8 cellular contexts compared by ENCODE assay signal in the genomic region with DNA sequence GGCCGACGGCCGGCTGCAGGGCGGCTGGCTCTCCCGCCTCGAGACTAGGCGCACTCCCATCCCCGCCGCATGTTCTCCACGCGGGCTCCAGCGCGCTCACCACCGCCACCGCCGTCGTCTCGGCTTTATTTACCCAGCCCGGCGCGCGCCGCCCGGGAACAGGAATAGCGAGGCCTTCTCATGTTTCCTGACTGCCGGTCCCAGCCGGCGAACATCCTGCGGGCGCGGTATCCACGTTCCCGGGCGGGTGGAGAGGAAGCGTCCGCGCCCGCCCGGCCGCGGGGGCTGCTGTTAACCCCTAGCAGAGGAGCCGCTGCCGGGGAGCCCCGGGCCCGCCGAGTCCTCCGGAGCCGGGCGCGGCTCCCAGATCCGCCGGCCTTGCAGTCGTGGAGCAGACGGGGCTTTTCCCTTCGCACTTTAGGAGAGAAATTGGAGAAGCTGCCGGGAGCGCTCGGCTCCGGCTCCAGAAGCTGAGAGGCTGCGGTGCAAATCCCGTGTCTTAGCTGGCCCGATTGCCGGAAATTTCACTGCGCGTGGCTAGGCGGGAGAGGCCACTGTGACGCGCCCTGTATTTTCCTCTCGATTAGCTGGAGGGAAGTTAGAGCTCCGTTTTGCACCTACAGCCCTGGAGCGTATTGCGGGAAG. TPM values are rescaled to one million over a fixed set of nuclear protein-coding genes. Genes with fewer than 3 reads are reported as not detected.
DNase-seq lines count a peak whose midpoint lies in the region; TF ChIP-seq lines count a peak whose summit lies in the region.

A gene with protein sequence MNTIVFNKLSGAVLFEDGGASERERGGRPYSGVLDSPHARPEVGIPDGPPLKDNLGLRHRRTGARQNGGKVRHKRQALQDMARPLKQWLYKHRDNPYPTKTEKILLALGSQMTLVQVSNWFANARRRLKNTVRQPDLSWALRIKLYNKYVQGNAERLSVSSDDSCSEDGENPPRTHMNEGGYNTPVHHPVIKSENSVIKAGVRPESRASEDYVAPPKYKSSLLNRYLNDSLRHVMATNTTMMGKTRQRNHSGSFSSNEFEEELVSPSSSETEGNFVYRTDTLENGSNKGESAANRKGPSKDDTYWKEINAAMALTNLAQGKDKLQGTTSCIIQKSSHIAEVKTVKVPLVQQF (minus strand): TSS at position 101 of the 645 bp plus-strand sequence. CDS start 2,404 bp downstream, outside the sequence.

- CTCF ChIA-PET in MCF 10A (lab: Yijun Ruan, JAX): no interaction called here

- H3K4me1 Mint-ChIP-seq in MCF 10A (ENCODE audit: insufficient read depth, unreplicated experiment): no peaks in the 10 kb centered on the region

- H3K36me3 Mint-ChIP-seq in MCF 10A (ENCODE audit: insufficient read depth, unreplicated experiment): no peaks in the 10 kb centered on the region

- TF ChIP-seq CTCF in MCF 10A (IDR thresholded peaks at IDR 0.05; ENCODE audit: unreplicated experiment): no peak

- intact Hi-C loops in MCF 10A (cut with micrococcal nuclease): no loop called here

- peak within 1 kb of the TSS; percentile 23 for H3K4me3 Mint-ChIP-seq in MCF 10A (ENCODE audit: unreplicated experiment)

- no TSS peak for BruUV-seq in MCF 10A (replicated peaks; lab: Mats Ljungman, UMichigan)

- POLR2A ChIA-PET in MCF 10A (lab: Yijun Ruan, JAX): no interaction called here

- no peak within 1 kb of the TSS for H3K27ac Mint-ChIP-seq in MCF 10A (ENCODE audit: low read depth, unreplicated experiment)

- H3K9me3 Mint-ChIP-seq in MCF 10A (ENCODE audit: unreplicated experiment): no peaks in the 10 kb centered on the region

- DNase-seq in D341Med (ENCODE audit: low spot score) (peak; percentile 55), NCI-H526 (lab: John Stamatoyannopoulos, UW) (peak; percentile 10 to 70), MCF 10A (ENCODE audit: unreplicated experiment) (no peak), left kidney (ENCODE audit: low read depth, low spot score) (peak; percentile 87), epidermal melanocyte (ENCODE audit: insufficient read length, low spot score) (no peak), pons (ENCODE audit: low spot score) (no peak), NK-92 (lab: John Stamatoyannopoulos, UW; ENCODE audit: unreplicated experiment) (no peak)
- peak; percentile 33 for DNase-seq in stimulated activated CD4-positive, alpha-beta T cell treated with anti-CD3 and anti-CD28 coated beads, Interleukin-4, amount 100 ng/mL, for 24 hours

- H3K27me3 Mint-ChIP-seq in MCF 10A (ENCODE audit: insufficient read depth, unreplicated experiment): no peaks in the 10 kb centered on the region

RNA-seq across cellular contexts. Expression of the gene that starts here (rescaled TPM):
- not detected in 2 replicates for total RNA-seq in MCF 10A (2022)

Comparison
In these comparisons a context has a peak if more than half of its experiments do, and no peak if none do; other contexts are left out.
1. DNase-seq: peak in D341Med (single experiment), NCI-H526 (2 of 2), left kidney (single experiment) and stimulated activated CD4-positive, alpha-beta T cell treated with anti-CD3 and anti-CD28 coated beads, Interleukin-4, amount 100 ng/mL, for 24 hours (single experiment); none in MCF 10A (single experiment), epidermal melanocyte (single experiment), pons (single experiment) and NK-92 (single experiment).